Comparison of ENCODE assay signal across 30 cellular contexts in genomic region chr9:70753311-70753710, GRCh38.
"Had no signal": no experiment of that assay in that cellular context is flagged by ENCODE, and none has a peak within 500 bp of the region (broad histone marks: within the 10 kb centered on the region; RNA-seq: fewer than 3 reads in every experiment).

No MANE protein-coding gene starts in this region.

- H3K9me3 Mint-ChIP-seq: activated CD4-positive, alpha-beta T cell treated with anti-CD3 and anti-CD28 coated beads, Interleukin-2, amount 10 ng/mL, durations not matched to agents 7 days and 5 days; activated naive CD4-positive, alpha-beta T cell treated with anti-CD3 and anti-CD28 coated beads for 36 hours; activated T-cell treated with anti-CD3 and anti-CD28 coated beads, Interleukin-2, amount 50 U/mL, for 24 hours; WTC11 had no signal

- DNase-seq: activated CD4-positive, alpha-beta T cell treated with anti-CD3 and anti-CD28 coated beads for 36 hours; activated CD4-positive, alpha-beta T cell treated with anti-CD3 and anti-CD28 coated beads, Interleukin-2, amount 10 ng/mL, durations not matched to agents 7 days and 5 days; activated CD4-positive, alpha-beta T cell treated with anti-CD3 and anti-CD28 coated beads, Interleukin-2, amount 50 U/mL, for 48 hours; activated CD8-positive, alpha-beta T cell treated with anti-CD3 and anti-CD28 coated beads, Interleukin-2, amount 10 ng/mL, durations not matched to agents 7 days and 5 days; activated gamma-delta T cell treated with Interleukin-2 at 50 U/mL for 16 hours; activated naive CD4-positive, alpha-beta T cell treated with anti-CD3 and anti-CD28 coated beads for 36 hours; activated T-cell treated with anti-CD3 and anti-CD28 coated beads, Interleukin-2, amount 50 U/mL, for 24 hours; adrenal gland; body of pancreas; Kasumi-1; KG1; MG63; NCI-H1048; NCI-H1105 treated with DMSO at 0.1 percent for 48 hours; NCI-H1436; NCI-H1694; NCI-H1930; NCI-H2107; NCI-H226; NCI-H446 treated with DMSO at 0.1 percent for 48 hours; NCI-H526; NK-92 treated with Interleukin-12 subunit alpha and Interleukin-12 subunit beta, amount 100 ng/mL, for 24 hours; PC-3; Peyer's patch; RPMI8226; SHP77 treated with DMSO at 0.1 percent for 48 hours had no signal

- H3K4me1 ChIP-seq: adrenal gland, body of pancreas, breast epithelium, Peyer's patch, SJSA1 had no signal

- H3K27ac Mint-ChIP-seq: activated CD4-positive, alpha-beta T cell treated with anti-CD3 and anti-CD28 coated beads for 36 hours; activated CD4-positive, alpha-beta T cell treated with anti-CD3 and anti-CD28 coated beads, Interleukin-2, amount 10 ng/mL, durations not matched to agents 7 days and 5 days; activated CD8-positive, alpha-beta T cell treated with anti-CD3 and anti-CD28 coated beads, Interleukin-2, amount 10 ng/mL, durations not matched to agents 7 days and 5 days; activated naive CD4-positive, alpha-beta T cell treated with anti-CD3 and anti-CD28 coated beads for 36 hours; activated naive CD4-positive, alpha-beta T cell treated with anti-CD3 and anti-CD28 coated beads, Interleukin-2, amount 50 U/mL, for 72 hours; activated T-cell treated with anti-CD3 and anti-CD28 coated beads, Interleukin-2, amount 50 U/mL, for 24 hours; WTC11 had no signal

- H3K36me3 Mint-ChIP-seq: activated naive CD4-positive, alpha-beta T cell treated with anti-CD3 and anti-CD28 coated beads, Interleukin-2, amount 50 U/mL, for 72 hours; WTC11 had no signal

- H3K4me3 ChIP-seq: adrenal gland, body of pancreas, breast epithelium, MG63, Peyer's patch, SJSA1 had no signal

- H3K9me3 ChIP-seq: adrenal gland, body of pancreas, breast epithelium, MG63, Peyer's patch, SJSA1 had no signal

- H3K4me3 Mint-ChIP-seq: activated CD4-positive, alpha-beta T cell treated with anti-CD3 and anti-CD28 coated beads for 36 hours; activated CD4-positive, alpha-beta T cell treated with anti-CD3 and anti-CD28 coated beads, Interleukin-2, amount 10 ng/mL, durations not matched to agents 7 days and 5 days; activated CD8-positive, alpha-beta T cell treated with anti-CD3 and anti-CD28 coated beads, Interleukin-2, amount 10 ng/mL, durations not matched to agents 7 days and 5 days; activated naive CD4-positive, alpha-beta T cell treated with anti-CD3 and anti-CD28 coated beads for 36 hours; activated T-cell treated with anti-CD3 and anti-CD28 coated beads, Interleukin-2, amount 50 U/mL, for 24 hours; WTC11 had no signal

- H3K4me1 Mint-ChIP-seq: activated CD4-positive, alpha-beta T cell treated with anti-CD3 and anti-CD28 coated beads for 36 hours; activated CD4-positive, alpha-beta T cell treated with anti-CD3 and anti-CD28 coated beads, Interleukin-2, amount 10 ng/mL, durations not matched to agents 7 days and 5 days; WTC11 had no signal

- H3K27me3 ChIP-seq: adrenal gland, body of pancreas, breast epithelium, MG63, Peyer's patch, SJSA1 had no signal

- H3K36me3 ChIP-seq: adrenal gland, breast epithelium, MG63, Peyer's patch, SJSA1 had no signal

- H3K27ac ChIP-seq: adrenal gland, body of pancreas, breast epithelium, Peyer's patch, SJSA1 had no signal
